In the genomic region with DNA sequence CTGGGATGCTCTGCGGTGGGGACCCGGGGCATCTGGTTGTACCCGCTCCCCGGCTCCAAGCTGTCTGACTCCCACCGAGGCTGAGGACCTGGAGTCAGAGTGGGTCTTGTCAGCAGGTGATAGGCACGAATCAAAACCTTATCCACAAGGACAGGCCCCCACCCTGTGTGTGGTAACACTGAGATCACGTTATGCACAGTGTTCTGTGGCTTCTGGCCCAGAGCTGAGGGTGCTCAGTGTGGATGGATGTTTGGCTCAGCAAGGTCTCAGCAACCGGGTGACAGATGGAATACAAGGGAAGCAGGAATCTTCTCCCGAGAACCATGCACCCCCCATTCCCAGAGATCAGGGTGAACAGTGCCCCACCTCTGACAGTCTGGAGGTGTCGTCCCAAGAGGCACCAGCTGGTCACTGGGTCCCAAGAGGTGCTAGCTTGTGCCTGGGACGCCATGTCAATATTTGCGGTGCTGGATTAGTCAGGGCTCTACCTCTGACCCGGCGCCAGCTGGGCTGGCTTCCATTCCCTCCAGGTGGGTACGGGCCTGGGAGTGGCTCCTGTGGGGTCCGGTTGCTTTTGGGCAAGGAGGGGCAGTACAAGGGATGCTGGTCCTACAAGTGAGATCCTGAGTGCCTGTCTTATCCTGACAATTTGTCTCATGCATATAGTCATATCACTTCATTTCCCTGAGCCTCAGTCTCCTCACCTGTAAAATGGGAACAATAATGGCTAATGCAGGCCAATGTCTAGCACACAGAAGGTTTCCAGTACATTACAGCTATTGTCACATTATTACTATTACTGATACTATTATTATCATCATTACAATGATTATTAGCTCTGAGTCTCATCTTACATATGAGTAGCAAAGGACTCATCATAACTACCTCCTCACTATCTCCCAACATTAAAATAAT, we compare ENCODE assay signal across 23 cellular contexts. TPM values are rescaled to one million over a fixed set of nuclear protein-coding genes. Genes with fewer than 3 reads are reported as not detected.
A peak's percentile ranks its signal among the peaks of the same experiment; 100 is the strongest.
DNase-seq lines count a peak whose midpoint lies in the region; ATAC-seq and TF ChIP-seq lines count a peak whose summit lies in the region.
"Had no signal": no experiment of that assay in that cellular context is flagged by ENCODE, and none has a peak within 500 bp of the region (broad histone marks: within the 10 kb centered on the region; RNA-seq: fewer than 3 reads in every experiment).

No MANE protein-coding gene starts in this region.

- no peak overlapping the region for H3K27ac ChIP-seq in left ventricle myocardium inferior (replicated peaks)
- H3K27ac ChIP-seq: GM23248, skin epidermis, thoracic aorta had no signal

- H3K4me3 Mint-ChIP-seq in endothelial cell (ENCODE audit: unreplicated experiment), result no peak overlapping the region
- H3K4me3 Mint-ChIP-seq: activated CD4-positive, alpha-beta T cell treated with anti-CD3 and anti-CD28 coated beads, Interleukin-2, amount 10 ng/mL, durations not matched to agents 24 days and 14 days; CD8-positive, alpha-beta T cell; naive thymus-derived CD4-positive, alpha-beta T cell had no signal

- H3K36me3 ChIP-seq in left ventricle myocardium inferior (no peaks in the 10 kb centered on the region), mucosa of stomach (ENCODE audit: control insufficient read depth, insufficient read depth, low read length) (no peaks in the 10 kb centered on the region)
- H3K36me3 ChIP-seq: thoracic aorta had no signal

- H3K27me3 Mint-ChIP-seq in endothelial cell (ENCODE audit: unreplicated experiment), result peaks cover 14% of the 10 kb centered on the region
- H3K27me3 Mint-ChIP-seq: activated CD4-positive, alpha-beta T cell treated with anti-CD3 and anti-CD28 coated beads, Interleukin-2, amount 10 ng/mL, durations not matched to agents 24 days and 14 days had no signal

- ATAC-seq in Right ventricle myocardium superior (ENCODE audit: poor library complexity) (peak; percentile 68), GM18519 (IDR thresholded peaks at IDR 0.05; ENCODE audit: low FRiP score, unreplicated experiment) (no peak)
- ATAC-seq: CD8-positive, alpha-beta T cell had no signal

- DNase-seq in Right ventricle myocardium superior (no peak), left ventricle myocardium inferior (no peak), SHP77 treated with DMSO at 0.1 percent for 48 hours (lab: John Stamatoyannopoulos, UW) (peak; percentile 65), NCI-H345 (lab: John Stamatoyannopoulos, UW) (no peak), endothelial cell (ENCODE audit: low spot score) (no peak), ureter (ENCODE audit: low spot score) (no peak)
- DNase-seq: activated CD4-positive, alpha-beta T cell treated with anti-CD3 and anti-CD28 coated beads, Interleukin-2, amount 10 ng/mL, durations not matched to agents 24 days and 14 days; activated CD8-positive, alpha-beta memory T cell treated with anti-CD3 and anti-CD28 coated beads, Interleukin-2, amount 50 U/mL, for 4 hours; activated gamma-delta T cell; anterior cingulate cortex; CD8-positive, alpha-beta T cell; glutamatergic neuron; GM23248; naive thymus-derived CD4-positive, alpha-beta T cell; posterior cingulate gyrus; stimulated activated CD8-positive, alpha-beta memory T cell treated with anti-CD3 and anti-CD28 coated beads, Interleukin-4, amount 100 ng/mL, for 48 hours had no signal

- H3K27me3 ChIP-seq in left ventricle myocardium inferior (ENCODE audit: low read depth) (no peaks in the 10 kb centered on the region), mucosa of stomach (ENCODE audit: control insufficient read depth, insufficient read depth, low read length) (no peaks in the 10 kb centered on the region)

- intact Hi-C loops in Right ventricle myocardium superior (cut with DNase I), result no loop called here
- intact Hi-C loops in left ventricle myocardium inferior (cut with micrococcal nuclease), result no loop called here

- H3K4me3 ChIP-seq in left ventricle myocardium inferior, result no peak overlapping the region
- peak overlapping the region; percentile 56 for H3K4me3 ChIP-seq in mucosa of stomach (ENCODE audit: low read length)
- H3K4me3 ChIP-seq: GM23248, skin epidermis, thoracic aorta had no signal

- TF ChIP-seq CTCF in left ventricle myocardium inferior (IDR thresholded peaks at IDR 0.05; ENCODE audit: borderline replicate concordance) (no peak), endothelial cell (IDR thresholded peaks at IDR 0.05; ENCODE audit: unreplicated experiment) (no peak)

- H3K36me3 Mint-ChIP-seq in endothelial cell (ENCODE audit: low read depth, unreplicated experiment), result no peaks in the 10 kb centered on the region
- H3K36me3 Mint-ChIP-seq: CD8-positive, alpha-beta T cell; naive thymus-derived CD4-positive, alpha-beta T cell had no signal

- H3K9ac ChIP-seq in mucosa of stomach (ENCODE audit: low read length), result peak overlapping the region; percentile 83
- H3K9ac ChIP-seq: GM23248 had no signal

- H3K9me3 Mint-ChIP-seq in endothelial cell (ENCODE audit: unreplicated experiment), result no peaks in the 10 kb centered on the region
- H3K9me3 Mint-ChIP-seq: activated CD4-positive, alpha-beta T cell treated with anti-CD3 and anti-CD28 coated beads, Interleukin-2, amount 10 ng/mL, durations not matched to agents 24 days and 14 days; CD8-positive, alpha-beta T cell; naive thymus-derived CD4-positive, alpha-beta T cell had no signal

- H3K4me1 ChIP-seq in left ventricle myocardium inferior (peaks cover 12% of the 10 kb centered on the region), mucosa of stomach (ENCODE audit: control insufficient read depth, insufficient read depth, low read length) (peaks cover 65% of the 10 kb centered on the region)

- no peak overlapping the region for H3K27ac Mint-ChIP-seq in endothelial cell (ENCODE audit: unreplicated experiment)
- H3K27ac Mint-ChIP-seq: activated CD4-positive, alpha-beta T cell treated with anti-CD3 and anti-CD28 coated beads, Interleukin-2, amount 10 ng/mL, durations not matched to agents 24 days and 14 days; CD8-positive, alpha-beta T cell; naive thymus-derived CD4-positive, alpha-beta T cell had no signal

- H3K9me3 ChIP-seq in left ventricle myocardium inferior (replicated peaks) (no peaks in the 10 kb centered on the region), mucosa of stomach (ENCODE audit: control insufficient read depth, low read length) (no peaks in the 10 kb centered on the region)
- H3K9me3 ChIP-seq: thoracic aorta had no signal

- peaks cover 9% of the 10 kb centered on the region for H3K4me1 Mint-ChIP-seq in endothelial cell (ENCODE audit: unreplicated experiment)
- H3K4me1 Mint-ChIP-seq: activated CD4-positive, alpha-beta T cell treated with anti-CD3 and anti-CD28 coated beads, Interleukin-2, amount 10 ng/mL, durations not matched to agents 24 days and 14 days had no signal

RNA-seq across cellular contexts. Expression of a gene that starts 1.0 kb away (rescaled TPM):
- total RNA-seq in Right ventricle myocardium superior, result 0.83 TPM
- total RNA-seq in left ventricle myocardium inferior, result 0.14 TPM
- not detected for total RNA-seq in endothelial cell (ENCODE audit: unreplicated experiment)
- total RNA-seq in ureter, result 3.0 TPM
- total RNA-seq: activated CD4-positive, alpha-beta T cell treated with anti-CD3 and anti-CD28 coated beads, Interleukin-2, amount 10 ng/mL, durations not matched to agents 24 days and 14 days; CD8-positive, alpha-beta T cell; Daoy; GM23248; lung microvascular endothelial cell; naive thymus-derived CD4-positive, alpha-beta T cell had no signal

RNA-seq across cellular contexts. Expression of a gene that starts 34.2 kb away (rescaled TPM):
- total RNA-seq in Right ventricle myocardium superior, result 56.2 TPM
- 54.6 TPM for total RNA-seq in left ventricle myocardium inferior
- total RNA-seq in endothelial cell (ENCODE audit: unreplicated experiment), result not detected
- total RNA-seq in ureter, result 47.6 TPM
- total RNA-seq: activated CD4-positive, alpha-beta T cell treated with anti-CD3 and anti-CD28 coated beads, Interleukin-2, amount 10 ng/mL, durations not matched to agents 24 days and 14 days; CD8-positive, alpha-beta T cell; Daoy; GM23248; lung microvascular endothelial cell; naive thymus-derived CD4-positive, alpha-beta T cell; RPMI7951 had no signal

Comparison
In these comparisons a context has a peak if more than half of its experiments do, and no peak if none do; other contexts are left out.
1. RNA of a gene that starts 34.2 kb away (total RNA-seq): 56.2 TPM in Right ventricle myocardium superior (single experiment), 54.6 TPM in left ventricle myocardium inferior (single experiment) and 47.6 TPM in ureter (single experiment); not detected in endothelial cell (single experiment); every median in the first group is over 10 times any median in the second.